8 cellular contexts compared by ENCODE assay signal in the genomic region with DNA sequence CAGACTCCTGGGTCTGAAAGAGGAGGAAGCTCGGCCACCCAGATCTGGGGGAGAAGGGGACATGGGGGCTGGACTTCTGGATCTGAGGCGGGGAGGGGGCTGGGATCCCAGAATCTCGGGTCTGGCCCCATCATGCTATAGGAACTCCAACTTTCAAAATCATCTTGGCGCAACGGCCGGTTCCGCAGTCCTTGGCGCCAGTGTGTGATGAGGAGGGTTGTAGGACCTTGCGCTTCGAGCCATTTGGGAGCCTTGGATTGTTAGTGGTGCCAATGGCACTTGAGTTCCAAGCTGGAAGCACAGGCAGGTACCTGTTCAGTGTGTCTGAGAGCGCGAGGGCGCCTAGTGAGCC. TPM values are rescaled to one million over a fixed set of nuclear protein-coding genes. Genes with fewer than 3 reads are reported as not detected.
A peak's percentile ranks its signal among the peaks of the same experiment; 100 is the strongest.
DNase-seq lines count a peak whose midpoint lies in the region; ATAC-seq and TF ChIP-seq lines count a peak whose summit lies in the region.

No MANE protein-coding gene starts in this region.

- no peak overlapping the region for H2BK5ac ChIP-seq in trophoblast cell (ENCODE audit: low read depth, low read length, poor library complexity)

- peak overlapping the region; percentile 32 for H3K18ac ChIP-seq in trophoblast cell (ENCODE audit: low read length)

- H3K79me2 ChIP-seq in trophoblast cell (ENCODE audit: control insufficient read depth, insufficient read depth, low read length, poor library complexity): peaks cover 18% of the 10 kb centered on the region

- peak overlapping the region; percentile 87 for H4K8ac ChIP-seq in trophoblast cell (ENCODE audit: low read depth, low read length)

- H2BK120ac ChIP-seq in trophoblast cell (ENCODE audit: insufficient read depth, low read length, poor library complexity): no peak overlapping the region

- TF ChIP-seq CTCF in Peyer's patch (IDR thresholded peaks at IDR 0.05): no peak

- H2BK12ac ChIP-seq in trophoblast cell (ENCODE audit: low read length): no peak overlapping the region

- H3K4ac ChIP-seq in trophoblast cell (ENCODE audit: low read depth, low read length): peak overlapping the region; percentile 75

- peak overlapping the region; percentile 78 for H3K4me2 ChIP-seq in trophoblast cell (ENCODE audit: low read length)

- peaks cover 17% of the 10 kb centered on the region for H3K79me1 ChIP-seq in trophoblast cell (ENCODE audit: low read length)

- peak overlapping the region; percentile 79 for H3K9ac ChIP-seq in trophoblast cell (ENCODE audit: low read length)

- no peak overlapping the region for H3K23ac ChIP-seq in trophoblast cell (ENCODE audit: low read length)

- TF ChIP-seq POLR2A in Peyer's patch (IDR thresholded peaks at IDR 0.05) (no peak), erythroblast (IDR thresholded peaks at IDR 0.05; ENCODE audit: low read length) (peak; percentile 66)

- H3K27ac ChIP-seq in Peyer's patch (peak overlapping the region; percentile 86 to 95 (median 92)), trophoblast cell (ENCODE audit: low read depth, low read length) (no peak overlapping the region)

- H2AK5ac ChIP-seq in trophoblast cell (ENCODE audit: low read length): peak overlapping the region; percentile 40

- H3K36me3 ChIP-seq in Peyer's patch (peaks cover 0 to 8% (median 0%) of the 10 kb centered on the region in 3 donors), trophoblast cell (ENCODE audit: control insufficient read depth in 1 of 2, insufficient read depth in 2 of 2, low read length in 2 of 2) (peaks cover 12 to 13% of the 10 kb centered on the region in 2 experiments)

- WGBS in trophoblast cell (ENCODE audit: extremely low coverage, insufficient coverage, insufficient read length): no CpG with 5 or more reads among the region's 13 CpGs

- no peaks in the 10 kb centered on the region for H3K9me3 ChIP-seq in Peyer's patch
- no peaks in the 10 kb centered on the region for H3K9me3 ChIP-seq in trophoblast cell (ENCODE audit: insufficient read depth, low read depth, low read length)

- H3K4me1 ChIP-seq in Peyer's patch: peaks cover 5 to 31% (median 13%) of the 10 kb centered on the region in 4 donors
- H3K4me1 ChIP-seq in trophoblast cell (ENCODE audit: control insufficient read depth in 1 of 2, insufficient read depth in 2 of 2, low read length in 2 of 2): peaks cover 21 to 28% of the 10 kb centered on the region in 2 experiments

- no peak overlapping the region for H4K12ac ChIP-seq in trophoblast cell (ENCODE audit: low read depth, low read length)

- H3K14ac ChIP-seq in trophoblast cell (ENCODE audit: low read length): peak overlapping the region; percentile 8

- H3K4me3 ChIP-seq in Peyer's patch (peak overlapping the region; percentile 59 to 89 (median 84)), trophoblast cell (ENCODE audit: low read depth, low read length) (peak overlapping the region; percentile 81)

- peak; percentile 35 for DNase-seq in ELR (ENCODE audit: low read depth)
- no peak for DNase-seq in Peyer's patch
- no peak for DNase-seq in erythroblast (lab: John Stamatoyannopoulos, UW)
- no peak for DNase-seq in trophoblast cell
- DNase-seq in EL: no peak
- DNase-seq in stimulated activated CD8-positive, alpha-beta memory T cell treated with anti-CD3 and anti-CD28 coated beads, Interleukin-4, amount 100 ng/mL, for 48 hours: no peak

- peak overlapping the region; percentile 59 for H4K91ac ChIP-seq in trophoblast cell (ENCODE audit: low read depth, low read length)

- H2AFZ ChIP-seq in trophoblast cell (ENCODE audit: insufficient read depth, low read length, poor library complexity): peak overlapping the region; percentile 58

- ATAC-seq in activated CD4-positive, CD25-positive, alpha-beta regulatory T cell treated with anti-CD3 and anti-CD28 coated beads, Interleukin-2, amount 50 U/mL, for 24 hours: no peak
- ATAC-seq in HG03469 (IDR thresholded peaks at IDR 0.05; ENCODE audit: unreplicated experiment): no peak

- no peaks in the 10 kb centered on the region for H3K27me3 ChIP-seq in Peyer's patch
- no peaks in the 10 kb centered on the region for H3K27me3 ChIP-seq in trophoblast cell (ENCODE audit: insufficient read depth, low read length)

RNA-seq across cellular contexts. Expression of gene RUVBL2, which starts 0.3 kb away (rescaled TPM):
- total RNA-seq in Peyer's patch: 100 to 1,000 TPM in 1 of 4 donors, 10 to 100 TPM in 3; 34.2 to 111 (median 42.8) TPM
- polyA plus RNA-seq in trophoblast cell (2013): 58.0 and 58.6 TPM in 2 replicates

RNA-seq across cellular contexts. Expression of gene GYS1, which starts 0.9 kb away (rescaled TPM):
- total RNA-seq in Peyer's patch: 10 to 100 TPM; 24.8 to 61.8 (median 44.0) TPM
- polyA plus RNA-seq in trophoblast cell (2013): 64.3 and 68.6 TPM in 2 replicates

RNA-seq across cellular contexts. Expression of gene LHB, which starts 22.9 kb away (rescaled TPM):
- 10 to 100 TPM in 1 of 4 donors, not detected in 3; 15.8 TPM for total RNA-seq in Peyer's patch
- 1.6 and 1.7 TPM in 2 replicates for polyA plus RNA-seq in trophoblast cell (2013)

RNA-seq across cellular contexts. Expression of gene FTL, which starts 28.9 kb away (rescaled TPM):
- 1,000 to 10,000 TPM; 5,249 to 9,852 (median 6,180) TPM for total RNA-seq in Peyer's patch
- 3,699 and 3,930 TPM in 2 replicates for polyA plus RNA-seq in trophoblast cell (2013)

RNA-seq across cellular contexts. Expression of gene CGB3, which starts 30.1 kb away (rescaled TPM):
- total RNA-seq in Peyer's patch: not detected
- polyA plus RNA-seq in trophoblast cell (2013): 132 and 135 TPM in 2 replicates
